ENCODE assay signal across 8 cellular contexts in genomic region chr3:141876891-141877561, GRCh38. TPM values are rescaled to one million over a fixed set of nuclear protein-coding genes. Genes with fewer than 3 reads are reported as not detected.
DNase-seq lines count a peak whose midpoint lies in the region; ATAC-seq, FAIRE-seq and TF ChIP-seq lines count a peak whose summit lies in the region.

No MANE protein-coding gene starts in this region.

- peaks cover 36% of the 10 kb centered on the region for H3K4me1 Mint-ChIP-seq in activated T-helper 2 cell treated with anti-CD3 and anti-CD28 coated beads, Interferon-gamma antibody, Interleukin-2, Interleukin-4, amounts not matched to agents 10 μg/mL and 5 μg/mL and 100 μg/mL, durations not matched to agents 14 hours and 24 hours and 36 hours (ENCODE audit: low read depth)
- H3K4me1 Mint-ChIP-seq in nephron progenitor cell, result peaks cover 39% of the 10 kb centered on the region
- H3K4me1 Mint-ChIP-seq in stimulated activated naive CD8-positive, alpha-beta T cell treated with anti-CD3 and anti-CD28 coated beads, Interleukin-15, Interleukin-2, amounts not matched to agents 100 ng/mL and 50 ng/mL, for 24 hours (ENCODE audit: low read depth), result peaks cover 46% of the 10 kb centered on the region

- peak overlapping the region; percentile 81 for H3K4me2 ChIP-seq in A549
- H3K4me2 ChIP-seq in OCI-LY7 (ENCODE audit: low read length), result peak overlapping the region; percentile 89

- H3K9me3 ChIP-seq in A549 (no peaks in the 10 kb centered on the region), OCI-LY7 (ENCODE audit: low read length) (no peaks in the 10 kb centered on the region)

- peak overlapping the region; percentile 92 for H3K4me3 Mint-ChIP-seq in activated T-helper 2 cell treated with anti-CD3 and anti-CD28 coated beads, Interferon-gamma antibody, Interleukin-2, Interleukin-4, amounts not matched to agents 10 μg/mL and 5 μg/mL and 100 μg/mL, durations not matched to agents 14 hours and 24 hours and 36 hours (ENCODE audit: low read depth)
- H3K4me3 Mint-ChIP-seq in nephron progenitor cell, result peak overlapping the region; percentile 93
- peak overlapping the region; percentile 90 for H3K4me3 Mint-ChIP-seq in stimulated activated naive CD8-positive, alpha-beta T cell treated with anti-CD3 and anti-CD28 coated beads, Interleukin-15, Interleukin-2, amounts not matched to agents 100 ng/mL and 50 ng/mL, for 24 hours

- no peaks in the 10 kb centered on the region for H3K9me2 ChIP-seq in OCI-LY7 (ENCODE audit: insufficient read depth, low read length)

- peaks cover 39% of the 10 kb centered on the region for H3K36me3 ChIP-seq in OCI-LY7 (ENCODE audit: insufficient read depth, low read length)

- TF ChIP-seq RAD21 in A549 (conservative IDR thresholded peaks at IDR 0.05 in 1 of 2, IDR thresholded peaks at IDR 0.05 in 1 of 2), result no peak

- H3K27me3 Mint-ChIP-seq in activated T-helper 2 cell treated with anti-CD3 and anti-CD28 coated beads, Interferon-gamma antibody, Interleukin-2, Interleukin-4, amounts not matched to agents 10 μg/mL and 5 μg/mL and 100 μg/mL, durations not matched to agents 14 hours and 24 hours and 36 hours (ENCODE audit: low read depth), result no peaks in the 10 kb centered on the region
- H3K27me3 Mint-ChIP-seq in nephron progenitor cell (ENCODE audit: low read depth, poor library complexity), result peaks cover 11% of the 10 kb centered on the region
- H3K27me3 Mint-ChIP-seq in stimulated activated naive CD8-positive, alpha-beta T cell treated with anti-CD3 and anti-CD28 coated beads, Interleukin-15, Interleukin-2, amounts not matched to agents 100 ng/mL and 50 ng/mL, for 24 hours, result no peaks in the 10 kb centered on the region

- TF ChIP-seq CTCF in A549 (IDR thresholded peaks at IDR 0.05) (no peak), OCI-LY7 (conservative IDR thresholded peaks at IDR 0.05; ENCODE audit: low read length) (no peak), fibroblast of pulmonary artery (IDR thresholded peaks at IDR 0.05; ENCODE audit: low read length, missing control alignments) (no peak), nephron progenitor cell (IDR thresholded peaks at IDR 0.05) (no peak)

- 0 out of 2 replicates have a peak overlapping the region, but pooled peaks have one; percentile 27 for H2AFZ ChIP-seq in OCI-LY7 (ENCODE audit: low read length)

- H4K20me1 ChIP-seq in OCI-LY7 (ENCODE audit: insufficient read depth, low read length), result peaks cover 37% of the 10 kb centered on the region

- ATAC-seq in A549 (peak; percentile 1 to 36; a peak in 4 of 6 replicates), GM18520 (IDR thresholded peaks at IDR 0.05; ENCODE audit: unreplicated experiment) (peak; percentile 16), HG03045 (IDR thresholded peaks at IDR 0.05; ENCODE audit: unreplicated experiment) (peak; percentile 22)

- TF ChIP-seq EP300 in A549 (IDR thresholded peaks at IDR 0.05), result no peak

- H3K4me1 ChIP-seq in A549, result peaks cover 25% of the 10 kb centered on the region
- H3K4me1 ChIP-seq in OCI-LY7 (ENCODE audit: insufficient read depth, low read length, poor library complexity, severe bottlenecking), result peaks cover 37% of the 10 kb centered on the region

- no peak for TF ChIP-seq POLR2A in A549 (IDR thresholded peaks at IDR 0.05; ENCODE audit: low read length)

- CTCF ChIA-PET in A549 (lab: Yijun Ruan, JAX), result interaction anchor here (0.7 to 2.2 kb wide), 6 partner anchors 9 to 574 kb away, joined by 3 to 8 read pairs (median 4); partner anchors contain the start of gene RNF7
- CTCF ChIA-PET in OCI-LY7 (lab: Charles Lee; ENCODE audit: unreplicated experiment), result interaction anchor here (0.6 kb wide), 1 partner anchor 1127 kb away, joined by 4 read pairs; no protein-coding TSS in a partner anchor

- H3K4me3 ChIP-seq in A549 (peak overlapping the region; percentile 92), OCI-LY7 (ENCODE audit: low read depth, low read length, poor library complexity, severe bottlenecking) (peak overlapping the region; percentile 98), fibroblast of pulmonary artery (replicated peaks; ENCODE audit: low read depth, low read length) (peak overlapping the region; percentile 96)

- peak overlapping the region; percentile 86 for H3K27ac Mint-ChIP-seq in activated T-helper 2 cell treated with anti-CD3 and anti-CD28 coated beads, Interferon-gamma antibody, Interleukin-2, Interleukin-4, amounts not matched to agents 10 μg/mL and 5 μg/mL and 100 μg/mL, durations not matched to agents 14 hours and 24 hours and 36 hours
- H3K27ac Mint-ChIP-seq in nephron progenitor cell, result peak overlapping the region; percentile 89
- H3K27ac Mint-ChIP-seq in stimulated activated naive CD8-positive, alpha-beta T cell treated with anti-CD3 and anti-CD28 coated beads, Interleukin-15, Interleukin-2, amounts not matched to agents 100 ng/mL and 50 ng/mL, for 24 hours, result peak overlapping the region; percentile 87

- 3% methylated on average over 23 of the region's 75 CpGs for WGBS in A549 (ENCODE audit: missing lambda C conversion rate)

- DNase-seq in A549 (ENCODE audit: low read depth in 1 of 2, low spot score in 1 of 2) (peak in 1 of 2 experiments; percentile 40), OCI-LY7 (ENCODE audit: low spot score) (peak; percentile 70), fibroblast of pulmonary artery (ENCODE audit: low read depth) (no peak), nephron progenitor cell (peak; percentile 58)
- peak; percentile 49 for DNase-seq in activated T-helper 2 cell treated with anti-CD3 and anti-CD28 coated beads, Interferon-gamma antibody, Interleukin-2, Interleukin-4, amounts not matched to agents 10 μg/mL and 5 μg/mL and 100 μg/mL, durations not matched to agents 14 hours and 24 hours and 36 hours (ENCODE audit: low spot score)

- peaks cover 43% of the 10 kb centered on the region for H3K36me3 Mint-ChIP-seq in activated T-helper 2 cell treated with anti-CD3 and anti-CD28 coated beads, Interferon-gamma antibody, Interleukin-2, Interleukin-4, amounts not matched to agents 10 μg/mL and 5 μg/mL and 100 μg/mL, durations not matched to agents 14 hours and 24 hours and 36 hours (ENCODE audit: low read depth)
- no peaks in the 10 kb centered on the region for H3K36me3 Mint-ChIP-seq in nephron progenitor cell (ENCODE audit: low read depth)
- H3K36me3 Mint-ChIP-seq in stimulated activated naive CD8-positive, alpha-beta T cell treated with anti-CD3 and anti-CD28 coated beads, Interleukin-15, Interleukin-2, amounts not matched to agents 100 ng/mL and 50 ng/mL, for 24 hours (ENCODE audit: low read depth), result peaks cover 46% of the 10 kb centered on the region

- no peaks in the 10 kb centered on the region for H3K9me3 Mint-ChIP-seq in activated T-helper 2 cell treated with anti-CD3 and anti-CD28 coated beads, Interferon-gamma antibody, Interleukin-2, Interleukin-4, amounts not matched to agents 10 μg/mL and 5 μg/mL and 100 μg/mL, durations not matched to agents 14 hours and 24 hours and 36 hours
- H3K9me3 Mint-ChIP-seq in nephron progenitor cell, result no peaks in the 10 kb centered on the region
- no peaks in the 10 kb centered on the region for H3K9me3 Mint-ChIP-seq in stimulated activated naive CD8-positive, alpha-beta T cell treated with anti-CD3 and anti-CD28 coated beads, Interleukin-15, Interleukin-2, amounts not matched to agents 100 ng/mL and 50 ng/mL, for 24 hours

- POLR2A ChIA-PET in A549 (lab: Yijun Ruan, JAX) (interaction anchor here (0.6 to 1.2 kb wide), 7 partner anchors 16 to 390 kb away, joined by 3 to 8 read pairs (median 4); partner anchors contain the start of genes RASA2 and RNF7), OCI-LY7 (lab: Charles Lee) (interaction anchor here (0.6 to 2.1 kb wide), 19 partner anchors 9 to 1426 kb away, joined by 3 to 13 read pairs (median 5); partner anchors contain the start of gene TFDP2)

- peaks cover 51% of the 10 kb centered on the region for H3K79me2 ChIP-seq in OCI-LY7 (ENCODE audit: insufficient read depth, low read depth, low read length)

- intact Hi-C loops in OCI-LY7 (cut with micrococcal nuclease; ENCODE audit: unreplicated experiment), result loop anchor here (2.0 to 10.0 kb wide), 4 partner anchors 36 to 490 kb away; partner anchors contain the start of genes RASA2 and TFDP2
- intact Hi-C loops in activated T-helper 2 cell treated with anti-CD3 and anti-CD28 coated beads, Interferon-gamma antibody, Interleukin-2, Interleukin-4, amounts not matched to agents 10 μg/mL and 5 μg/mL and 100 μg/mL, durations not matched to agents 14 hours and 24 hours and 36 hours (cut with micrococcal nuclease), result loop anchor here (1.0 to 10.0 kb wide), 8 partner anchors 14 to 845 kb away; partner anchors contain the start of genes RASA2, RNF7 and TRPC1

- no TSS peak for BruUV-seq in OCI-LY7 (replicated peaks; lab: Mats Ljungman, UMichigan)

- H3K27ac ChIP-seq in A549 (peak overlapping the region; percentile 91 to 95), OCI-LY7 (ENCODE audit: low read depth, low read length, poor library complexity, severe bottlenecking) (peak overlapping the region; percentile 88)

- no peak for FAIRE-seq in A549 (lab: Jason Lieb, UNC)

TF ChIP-seq in A549, 52 proteins besides CTCF, POLR2A, EP300 and RAD21:
- no peak for TF ChIP-seq RFX5 (IDR thresholded peaks at IDR 0.05)
- TF ChIP-seq USF2 (IDR thresholded peaks at IDR 0.05), result no peak
- 0 out of 2 replicates have a peak, but pooled peaks have one; percentile 42 for TF ChIP-seq BHLHE40 (IDR thresholded peaks at IDR 0.05; ENCODE audit: low read depth, low read length)
- TF ChIP-seq MYC (IDR thresholded peaks at IDR 0.05; ENCODE audit: borderline replicate concordance, low read length), result 0 out of 2 replicates have a peak, but pooled peaks have one; percentile 3
- TF ChIP-seq CHD2 (IDR thresholded peaks at IDR 0.05; ENCODE audit: low read length, partially characterized antibody), result no peak

RNA-seq across cellular contexts. Expression of gene ATP1B3, which starts 0.6 kb away (rescaled TPM):
- polyA plus RNA-seq in A549 (2011; rRNA removed) (292 and 306 TPM in 2 replicates), A549 (2017; fragmentation: RNase III; extraction: RNeasy Plus Mini Kit Qiagen cat#74134 plus additional on column Dnase treatment) (207 to 230 TPM (median 226 TPM) in 3 replicates)
- polyA plus RNA-seq in A549 (2012; cell fraction: cytosol; rRNA removed), result 80.0 and 109 TPM in 2 replicates
- 45.8 and 79.9 TPM in 2 replicates for polyA plus RNA-seq in A549 (2012; cell fraction: nucleus; rRNA removed)
- polyA minus RNA-seq in A549 (2011; rRNA and poly(A)+ RNA removed), result 93.5 and 111 TPM in 2 replicates
- total RNA-seq in OCI-LY7 (2014; rRNA removed; shearing (Covaris generic)), result 45.5 and 53.8 TPM in 2 replicates
- 133 and 136 TPM in 2 replicates for total RNA-seq in OCI-LY7 (2022)
- total RNA-seq in activated T-helper 2 cell treated with anti-CD3 and anti-CD28 coated beads, Interferon-gamma antibody, Interleukin-2, Interleukin-4, amounts not matched to agents 10 μg/mL and 5 μg/mL and 100 μg/mL, durations not matched to agents 14 hours and 24 hours and 36 hours, result 206 and 217 TPM in 2 replicates
